ENCODE assay signal across 8 cellular contexts in genomic region chr18:3245853-3246635, GRCh38. TPM values are rescaled to one million over a fixed set of nuclear protein-coding genes. Genes with fewer than 3 reads are reported as not detected.
A peak's percentile ranks its signal among the peaks of the same experiment; 100 is the strongest.
DNase-seq lines count a peak whose midpoint lies in the region; ATAC-seq, FAIRE-seq and TF ChIP-seq lines count a peak whose summit lies in the region.

No MANE protein-coding gene starts in this region.

- TF ChIP-seq CTCF in A673 (conservative IDR thresholded peaks at IDR 0.05; ENCODE audit: low read depth, low read length) (peak; percentile 97), WI38 (IDR thresholded peaks at IDR 0.05; ENCODE audit: low read depth, low read length) (peak; percentile 91), keratinocyte (optimal IDR thresholded peaks at IDR 0.05 in 1 of 3, IDR thresholded peaks at IDR 0.05 in 1 of 3, conservative IDR thresholded peaks at IDR 0.05 in 1 of 3; ENCODE audit: extremely low read depth in 1 of 3, insufficient read depth in 2 of 3, low read length in 3 of 3) (peak; percentile 96 to 98 (median 96))

- peak; percentile 65 for FAIRE-seq in keratinocyte (lab: Jason Lieb, UNC)

- peak; percentile 94 for DNase-seq in A673 (ENCODE audit: low spot score)
- DNase-seq in NCI-H2171 treated with DMSO at 0.1 percent for 48 hours (lab: John Stamatoyannopoulos, UW): peak; percentile 83
- peak in 60 of 61 donors; percentile 17 to 91 (median 72) for DNase-seq in caudate nucleus (lab: John Stamatoyannopoulos, UW)
- no peak for DNase-seq in keratinocyte (ENCODE audit: low read depth, low spot score)
- peak; percentile 74 to 78 (median 75) for DNase-seq in stimulated activated CD4-positive, alpha-beta T cell treated with anti-CD3 and anti-CD28 coated beads, Interleukin-12 subunit alpha, Interleukin-12 subunit beta, amount 100 ng/mL, for 48 hours (ENCODE audit: low read depth in 2 of 3, low spot score in 1 of 3)

- no peaks in the 10 kb centered on the region for H3K27me3 ChIP-seq in A673 (replicated peaks; ENCODE audit: insufficient read depth, low read depth, low read length, poor library complexity)
- H3K27me3 ChIP-seq in keratinocyte (ENCODE audit: control insufficient read depth, extremely low read depth, insufficient read depth, low read length): no peaks in the 10 kb centered on the region

- CTCF ChIA-PET in A673 (lab: Charles Lee): interaction anchor here (0.5 to 1.5 kb wide), 11 partner anchors 51 to 398 kb away, joined by 3 to 24 read pairs (median 4); no protein-coding TSS in a partner anchor

- H3K9me3 ChIP-seq in A673 (ENCODE audit: low read depth, low read length, poor library complexity, severe bottlenecking) (no peaks in the 10 kb centered on the region), keratinocyte (ENCODE audit: control insufficient read depth, low read depth, low read length) (no peaks in the 10 kb centered on the region)

- H2AFZ ChIP-seq in keratinocyte (ENCODE audit: control insufficient read depth, low read length): peak overlapping the region; percentile 78

- POLR2A ChIA-PET in A673 (lab: Charles Lee; ENCODE audit: low non-redundant PET): interaction anchor here (0.6 kb wide), 1 partner anchor 239 kb away, joined by 3 read pairs; no protein-coding TSS in a partner anchor

- peak overlapping the region; percentile 75 for H3K4me3 ChIP-seq in A673 (ENCODE audit: low read depth, low read length, poor library complexity, severe bottlenecking)
- peak overlapping the region; percentile 96 for H3K4me3 ChIP-seq in WI38 (ENCODE audit: low read depth, low read length)
- peak overlapping the region; percentile 94 to 97 (median 96) for H3K4me3 ChIP-seq in keratinocyte (ENCODE audit: control insufficient read depth in 2 of 3, extremely low read depth in 1 of 3, insufficient read depth in 2 of 3, low read depth in 1 of 3, low read length in 3 of 3)

- H3K36me3 ChIP-seq in A673 (ENCODE audit: insufficient read depth, low read length, poor library complexity, severe bottlenecking) (peaks cover 13% of the 10 kb centered on the region), keratinocyte (ENCODE audit: control insufficient read depth in 2 of 2, extremely low read depth in 1 of 2, insufficient read depth in 2 of 2, low read length in 2 of 2) (peaks cover 1 to 12% of the 10 kb centered on the region in 2 experiments)

- intact Hi-C loops in A673 (cut with micrococcal nuclease; ENCODE audit: unreplicated experiment): loop anchor here (2.0 to 10.0 kb wide), 4 partner anchors 94 to 471 kb away; partner anchors contain the start of gene LPIN2

- H4K20me1 ChIP-seq in keratinocyte (ENCODE audit: control insufficient read depth, extremely low read depth, insufficient read depth, low read length): peaks cover 3% of the 10 kb centered on the region

- H3K79me2 ChIP-seq in keratinocyte (ENCODE audit: control insufficient read depth, insufficient read depth, low read length): peaks cover 35% of the 10 kb centered on the region

- ATAC-seq in GM18517 (IDR thresholded peaks at IDR 0.05; ENCODE audit: unreplicated experiment) (peak; percentile 48), HG03066 (IDR thresholded peaks at IDR 0.05; ENCODE audit: low read depth, unreplicated experiment) (peak; percentile 34)

- H3K27ac ChIP-seq in A673 (ENCODE audit: low read depth, low read length, poor library complexity, severe bottlenecking): peak overlapping the region; percentile 96
- H3K27ac ChIP-seq in caudate nucleus (ENCODE audit: low read depth, low read length): peak overlapping the region; percentile 99
- H3K27ac ChIP-seq in keratinocyte (ENCODE audit: control insufficient read depth, insufficient read depth, low read length): peak overlapping the region; percentile 99

- no TSS peak for BruUV-seq in A673 (replicated peaks; lab: Mats Ljungman, UMichigan)

- H3K9me1 ChIP-seq in keratinocyte (ENCODE audit: control insufficient read depth, extremely low read depth, insufficient read depth, low read length): no peaks in the 10 kb centered on the region

- peaks cover 27% of the 10 kb centered on the region for H3K4me1 ChIP-seq in A673 (ENCODE audit: insufficient read depth, low read length, poor library complexity, severe bottlenecking)
- H3K4me1 ChIP-seq in keratinocyte (ENCODE audit: control insufficient read depth, extremely low read depth, insufficient read depth, low read length): peaks cover 31% of the 10 kb centered on the region

- H3K4me2 ChIP-seq in keratinocyte (ENCODE audit: control insufficient read depth, extremely low read depth, insufficient read depth, low read depth, low read length): peak overlapping the region; percentile 91

- peak overlapping the region; percentile 98 for H3K9ac ChIP-seq in keratinocyte (ENCODE audit: control insufficient read depth, extremely low read depth, insufficient read depth, low read length)

- dilution Hi-C loops in keratinocyte (cut with MboI; ENCODE audit: extremely low pct_ligation_motif_present, low sequenced_read_pairs): no loop called here

RNA-seq across cellular contexts. Expression of gene MYL12A, which starts 1.6 kb away (rescaled TPM):
- total RNA-seq in A673 (2021): 298 and 357 TPM in 2 replicates
- polyA plus RNA-seq in keratinocyte: 526 to 759 TPM (median 536 TPM) in 3 replicates
- 832 TPM for polyA plus RNA-seq in keratinocyte (2011; ENCODE audit: low read depth)
- 508 and 955 TPM in 2 replicates for polyA plus RNA-seq in keratinocyte (2011; cell fraction: cytosol; rRNA removed)
- polyA plus RNA-seq in keratinocyte (2011; cell fraction: nucleus; rRNA removed): 319 and 354 TPM in 2 replicates
- polyA plus RNA-seq in keratinocyte (2012; ENCODE audit: low replicate concordance): 469 and 496 TPM in 2 replicates
- 140 to 335 TPM (median 275 TPM) in 3 replicates for polyA minus RNA-seq in keratinocyte
- polyA minus RNA-seq in keratinocyte (2011; cell fraction: cytosol; rRNA and poly(A)+ RNA removed): 479 TPM
- polyA minus RNA-seq in keratinocyte (2011; cell fraction: nucleus; rRNA and poly(A)+ RNA removed): 97.7 and 185 TPM in 2 replicates

RNA-seq across cellular contexts. Expression of gene MYL12B, which starts 15.9 kb away (rescaled TPM):
- total RNA-seq in A673 (2021): 303 and 389 TPM in 2 replicates
- polyA plus RNA-seq in keratinocyte: 946 to 1,224 TPM (median 993 TPM) in 3 replicates
- polyA plus RNA-seq in keratinocyte (2011; ENCODE audit: low read depth): 428 TPM
- 856 and 1,649 TPM in 2 replicates for polyA plus RNA-seq in keratinocyte (2011; cell fraction: cytosol; rRNA removed)
- polyA plus RNA-seq in keratinocyte (2011; cell fraction: nucleus; rRNA removed): 528 and 542 TPM in 2 replicates
- polyA plus RNA-seq in keratinocyte (2012; ENCODE audit: low replicate concordance): 739 and 761 TPM in 2 replicates
- 206 to 467 TPM (median 416 TPM) in 3 replicates for polyA minus RNA-seq in keratinocyte
- 587 TPM for polyA minus RNA-seq in keratinocyte (2011; cell fraction: cytosol; rRNA and poly(A)+ RNA removed)
- 138 and 172 TPM in 2 replicates for polyA minus RNA-seq in keratinocyte (2011; cell fraction: nucleus; rRNA and poly(A)+ RNA removed)

RNA-seq across cellular contexts. Expression of gene MYOM1, which starts 26.3 kb away (rescaled TPM):
- total RNA-seq in A673 (2021): 0.37 and 0.46 TPM in 2 replicates
- 0.01 to 0.22 TPM (median 0.03 TPM) in 3 replicates for polyA plus RNA-seq in keratinocyte
- 1.9 TPM for polyA plus RNA-seq in keratinocyte (2011; ENCODE audit: low read depth)
- polyA plus RNA-seq in keratinocyte (2011; cell fraction: cytosol; rRNA removed): 0.04 and 0.05 TPM in 2 replicates
- 0.06 and 0.08 TPM in 2 replicates for polyA plus RNA-seq in keratinocyte (2011; cell fraction: nucleus; rRNA removed)
- 0.06 and 0.28 TPM in 2 replicates for polyA plus RNA-seq in keratinocyte (2012; ENCODE audit: low replicate concordance)
- 0.13 TPM in 1 of 3 replicates, not detected in the others for polyA minus RNA-seq in keratinocyte
- not detected for polyA minus RNA-seq in keratinocyte (2011; cell fraction: cytosol; rRNA and poly(A)+ RNA removed)
- 0.16 TPM in 1 of 2 replicates, not detected in the other for polyA minus RNA-seq in keratinocyte (2011; cell fraction: nucleus; rRNA and poly(A)+ RNA removed)
